Comparison of ENCODE assay signal across 1 cellular context in the genomic region with DNA sequence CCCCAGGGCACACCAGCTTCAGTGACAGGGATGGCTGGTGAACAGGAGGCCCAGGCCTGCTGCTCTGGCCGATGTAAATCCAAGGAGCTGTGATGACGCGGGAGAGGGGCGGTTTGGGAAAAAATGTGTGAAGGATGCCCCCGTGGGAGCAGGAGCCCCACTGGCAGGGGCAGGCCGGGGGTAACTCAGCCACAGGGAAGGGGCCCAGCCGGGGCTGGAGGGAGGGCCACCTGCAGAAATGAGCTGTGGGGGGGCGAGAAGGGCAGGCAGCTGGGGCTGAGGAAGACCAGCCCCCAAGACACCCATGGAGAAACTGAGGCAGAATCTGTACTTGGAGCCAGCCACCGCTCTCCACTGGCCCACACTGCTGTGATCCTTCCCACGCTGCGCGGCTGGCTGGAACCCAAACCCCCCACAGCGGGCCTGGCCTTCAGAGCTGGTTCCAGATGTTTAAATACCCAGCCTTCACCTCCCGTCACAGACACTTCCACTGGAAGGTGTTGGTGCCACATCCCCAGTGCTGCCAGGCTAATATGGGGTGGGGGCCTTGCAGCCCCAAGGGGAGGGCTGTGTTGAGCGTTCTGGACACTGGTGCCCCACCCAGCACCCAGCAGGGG.
TF ChIP-seq lines count a peak whose summit lies in the region.

No MANE protein-coding gene starts in this region.

TF ChIP-seq in IMR-90, 13 proteins besides CTCF, POLR2A, EP300 and RAD21:
- TF ChIP-seq SMC3 (IDR thresholded peaks at IDR 0.05; ENCODE audit: low read depth, low read length), result no peak
- TF ChIP-seq RCOR1 (IDR thresholded peaks at IDR 0.05; ENCODE audit: insufficient replicate concordance, low read length), result no peak
- no peak for TF ChIP-seq MXI1 (IDR thresholded peaks at IDR 0.05; ENCODE audit: borderline replicate concordance, low read depth, low read length)
- no peak for TF ChIP-seq FOS (IDR thresholded peaks at IDR 0.05; ENCODE audit: low read depth, low read length)
- TF ChIP-seq NFE2L2 (IDR thresholded peaks at IDR 0.05; ENCODE audit: low read depth, low read length), result no peak
- TF ChIP-seq BHLHE40 (IDR thresholded peaks at IDR 0.05; ENCODE audit: low read depth, low read length), result no peak
- TF ChIP-seq RFX5 (IDR thresholded peaks at IDR 0.05; ENCODE audit: low read depth, low read length), result no peak
- TF ChIP-seq MAFK (IDR thresholded peaks at IDR 0.05; ENCODE audit: low read depth, low read length), result no peak
- no peak for TF ChIP-seq MAZ (IDR thresholded peaks at IDR 0.05; ENCODE audit: borderline replicate concordance, low read depth, low read length)
- TF ChIP-seq, protein P1, sequence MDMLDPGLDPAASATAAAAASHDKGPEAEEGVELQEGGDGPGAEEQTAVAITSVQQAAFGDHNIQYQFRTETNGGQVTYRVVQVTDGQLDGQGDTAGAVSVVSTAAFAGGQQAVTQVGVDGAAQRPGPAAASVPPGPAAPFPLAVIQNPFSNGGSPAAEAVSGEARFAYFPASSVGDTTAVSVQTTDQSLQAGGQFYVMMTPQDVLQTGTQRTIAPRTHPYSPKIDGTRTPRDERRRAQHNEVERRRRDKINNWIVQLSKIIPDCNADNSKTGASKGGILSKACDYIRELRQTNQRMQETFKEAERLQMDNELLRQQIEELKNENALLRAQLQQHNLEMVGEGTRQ (IDR thresholded peaks at IDR 0.05; ENCODE audit: low read depth, low read length), result no peak
- TF ChIP-seq CHD1 (IDR thresholded peaks at IDR 0.05; ENCODE audit: low read depth, low read length), result no peak
- TF ChIP-seq, protein P2, sequence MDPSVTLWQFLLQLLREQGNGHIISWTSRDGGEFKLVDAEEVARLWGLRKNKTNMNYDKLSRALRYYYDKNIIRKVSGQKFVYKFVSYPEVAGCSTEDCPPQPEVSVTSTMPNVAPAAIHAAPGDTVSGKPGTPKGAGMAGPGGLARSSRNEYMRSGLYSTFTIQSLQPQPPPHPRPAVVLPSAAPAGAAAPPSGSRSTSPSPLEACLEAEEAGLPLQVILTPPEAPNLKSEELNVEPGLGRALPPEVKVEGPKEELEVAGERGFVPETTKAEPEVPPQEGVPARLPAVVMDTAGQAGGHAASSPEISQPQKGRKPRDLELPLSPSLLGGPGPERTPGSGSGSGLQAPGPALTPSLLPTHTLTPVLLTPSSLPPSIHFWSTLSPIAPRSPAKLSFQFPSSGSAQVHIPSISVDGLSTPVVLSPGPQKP (IDR thresholded peaks at IDR 0.05; ENCODE audit: borderline replicate concordance, low read depth, low read length), result no peak
- TF ChIP-seq CEBPB (IDR thresholded peaks at IDR 0.05; ENCODE audit: low read depth, low read length), result no peak
TF ChIP-seq in IMR-90: peak in this region for 0.
